Comparison of ENCODE assay signal across 23 cellular contexts in genomic region chrY:20891440-20892160, GRCh38.
DNase-seq lines count a peak whose midpoint lies in the region; ATAC-seq and TF ChIP-seq lines count a peak whose summit lies in the region.
"Had no signal": no experiment of that assay in that cellular context is flagged by ENCODE, and none has a peak within 500 bp of the region (broad histone marks: within the 10 kb centered on the region; RNA-seq: fewer than 3 reads in every experiment).

No MANE protein-coding gene starts in this region.

- no peak for DNase-seq in activated CD4-positive, alpha-beta memory T cell treated with anti-CD3 and anti-CD28 coated beads, Interleukin-2, amount 10 ng/mL, durations not matched to agents 7 days and 5 days
- DNase-seq in activated CD4-positive, alpha-beta memory T cell treated with anti-CD3 and anti-CD28 coated beads for 36 hours: no peak
- DNase-seq in NCI-H524 (lab: John Stamatoyannopoulos, UW) (no peak), GM10248 (ENCODE audit: extremely low spot score) (no peak)
- DNase-seq in activated effector memory CD4-positive, alpha-beta T cell treated with Interleukin-2 at 50 U/mL for 16 hours: no peak
- DNase-seq: activated CD4-positive, alpha-beta T cell treated with anti-CD3 and anti-CD28 coated beads for 1 hour; activated CD8-positive, alpha-beta memory T cell treated with anti-CD3 and anti-CD28 coated beads, Interleukin-2, amount 50 U/mL, for 4 hours; activated gamma-delta T cell treated with Interleukin-2 at 50 U/mL for 16 hours; anterior cingulate cortex; cerebellar nuclear complex; effector CD4-positive, alpha-beta T cell; esophagus squamous epithelium; HFFc6; left colon; midbrain; NCI-H1417; NCI-H82; nephron progenitor cell; PC-9; stimulated activated CD4-positive, alpha-beta T cell treated with anti-CD3 and anti-CD28 coated beads, Interleukin-4, amount 100 ng/mL, for 4 hours had no signal

- no peak for TF ChIP-seq CTCF in GM10248 (IDR thresholded peaks at IDR 0.05; ENCODE audit: control extremely low read depth, extremely low read depth, low read depth, missing control alignments)

- peaks cover 2% of the 10 kb centered on the region for H3K9me3 Mint-ChIP-seq in activated CD4-positive, alpha-beta memory T cell treated with anti-CD3 and anti-CD28 coated beads, Interleukin-2, amount 10 ng/mL, durations not matched to agents 7 days and 5 days
- peaks cover 6% of the 10 kb centered on the region for H3K9me3 Mint-ChIP-seq in activated CD4-positive, alpha-beta memory T cell treated with anti-CD3 and anti-CD28 coated beads for 36 hours
- H3K9me3 Mint-ChIP-seq: nephron progenitor cell had no signal

- ATAC-seq in HG02610 (IDR thresholded peaks at IDR 0.05; ENCODE audit: unreplicated experiment) (peak; percentile 75), HG03196 (IDR thresholded peaks at IDR 0.05; ENCODE audit: unreplicated experiment) (peak; percentile 90), GM18502 (IDR thresholded peaks at IDR 0.05; ENCODE audit: poor library complexity, unreplicated experiment) (no peak)
- ATAC-seq: left colon had no signal

- H3K4me1 Mint-ChIP-seq in activated CD4-positive, alpha-beta memory T cell treated with anti-CD3 and anti-CD28 coated beads, Interleukin-2, amount 10 ng/mL, durations not matched to agents 7 days and 5 days: peaks cover 13% of the 10 kb centered on the region
- peaks cover 4% of the 10 kb centered on the region for H3K4me1 Mint-ChIP-seq in activated CD4-positive, alpha-beta memory T cell treated with anti-CD3 and anti-CD28 coated beads for 36 hours (ENCODE audit: low read depth)
- H3K4me1 Mint-ChIP-seq: nephron progenitor cell had no signal

- H3K4me3 Mint-ChIP-seq in activated CD4-positive, alpha-beta memory T cell treated with anti-CD3 and anti-CD28 coated beads, Interleukin-2, amount 10 ng/mL, durations not matched to agents 7 days and 5 days: no peak overlapping the region
- H3K4me3 Mint-ChIP-seq in activated CD4-positive, alpha-beta memory T cell treated with anti-CD3 and anti-CD28 coated beads for 36 hours: no peak overlapping the region
- H3K4me3 Mint-ChIP-seq: HFFc6, nephron progenitor cell had no signal

- peak overlapping the region; percentile 75 for H3K27ac Mint-ChIP-seq in activated CD4-positive, alpha-beta memory T cell treated with anti-CD3 and anti-CD28 coated beads, Interleukin-2, amount 10 ng/mL, durations not matched to agents 7 days and 5 days
- H3K27ac Mint-ChIP-seq in activated CD4-positive, alpha-beta memory T cell treated with anti-CD3 and anti-CD28 coated beads for 36 hours: no peak overlapping the region
- H3K27ac Mint-ChIP-seq: HFFc6, nephron progenitor cell had no signal

- POLR2A ChIA-PET in activated CD4-positive, alpha-beta memory T cell treated with anti-CD3 and anti-CD28 coated beads, Interleukin-2, amount 10 ng/mL, durations not matched to agents 7 days and 5 days (lab: Charles Lee): interaction anchor here (1.2 kb wide), 1 partner anchor 34 kb away, joined by 3 read pairs; no protein-coding TSS in a partner anchor
- POLR2A ChIA-PET in activated CD4-positive, alpha-beta memory T cell treated with anti-CD3 and anti-CD28 coated beads for 36 hours (lab: Charles Lee): no interaction called here
- POLR2A ChIA-PET in GM10248 (lab: Yijun Ruan, JAX): no interaction called here

- H3K36me3 Mint-ChIP-seq in activated CD4-positive, alpha-beta memory T cell treated with anti-CD3 and anti-CD28 coated beads, Interleukin-2, amount 10 ng/mL, durations not matched to agents 7 days and 5 days (ENCODE audit: low read depth): peaks cover 11% of the 10 kb centered on the region
- no peaks in the 10 kb centered on the region for H3K36me3 Mint-ChIP-seq in activated CD4-positive, alpha-beta memory T cell treated with anti-CD3 and anti-CD28 coated beads for 36 hours

- no peaks in the 10 kb centered on the region for H3K27me3 Mint-ChIP-seq in activated CD4-positive, alpha-beta memory T cell treated with anti-CD3 and anti-CD28 coated beads, Interleukin-2, amount 10 ng/mL, durations not matched to agents 7 days and 5 days
- no peaks in the 10 kb centered on the region for H3K27me3 Mint-ChIP-seq in activated CD4-positive, alpha-beta memory T cell treated with anti-CD3 and anti-CD28 coated beads for 36 hours

- CTCF ChIA-PET in activated CD4-positive, alpha-beta memory T cell treated with anti-CD3 and anti-CD28 coated beads, Interleukin-2, amount 10 ng/mL, durations not matched to agents 7 days and 5 days (lab: Charles Lee): interaction anchor here (1.2 kb wide), 1 partner anchor 34 kb away, joined by 3 read pairs; no protein-coding TSS in a partner anchor
- CTCF ChIA-PET in activated CD4-positive, alpha-beta memory T cell treated with anti-CD3 and anti-CD28 coated beads for 36 hours (lab: Charles Lee): no interaction called here
- CTCF ChIA-PET in GM10248 (lab: Yijun Ruan, JAX): no interaction called here

- intact Hi-C loops in activated CD4-positive, alpha-beta memory T cell treated with anti-CD3 and anti-CD28 coated beads for 36 hours (cut with micrococcal nuclease): no loop called here
